In the genomic region with DNA sequence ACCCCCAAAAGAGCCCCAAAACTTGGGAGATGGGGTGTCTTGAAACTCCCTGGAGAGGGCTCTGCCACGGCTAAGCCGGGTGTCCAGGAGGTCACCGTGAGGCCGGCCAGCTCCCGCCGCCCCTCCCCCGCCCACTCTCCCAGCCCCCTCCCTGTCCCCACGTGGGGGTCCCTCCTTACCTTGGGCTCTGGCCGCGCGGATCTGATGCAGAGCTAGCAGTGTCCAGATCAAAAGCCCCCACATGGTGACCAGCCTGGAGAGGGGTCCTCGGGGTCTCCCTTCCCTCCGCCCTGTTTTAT, we compare ENCODE assay signal across 8 cellular contexts. TPM values are rescaled to one million over a fixed set of nuclear protein-coding genes. Genes with fewer than 3 reads are reported as not detected.
A peak's percentile ranks its signal among the peaks of the same experiment; 100 is the strongest.
DNase-seq lines count a peak whose midpoint lies in the region; ATAC-seq and TF ChIP-seq lines count a peak whose summit lies in the region.

No MANE protein-coding gene starts in this region.

- no peak overlapping the region for H3K27ac Mint-ChIP-seq in activated T-helper 2 cell treated with anti-CD3 and anti-CD28 coated beads, Interferon-gamma antibody, Interleukin-2, Interleukin-4, amounts not matched to agents 10 μg/mL and 5 μg/mL and 100 μg/mL, durations not matched to agents 14 hours and 24 hours and 36 hours
- no peak overlapping the region for H3K27ac Mint-ChIP-seq in stimulated activated effector memory CD8-positive, alpha-beta T cell treated with anti-CD3 and anti-CD28 coated beads, Interleukin-12 subunit alpha, Interleukin-12 subunit beta, amount 100 ng/mL, for 72 hours

- peaks cover 5% of the 10 kb centered on the region for H3K4me1 Mint-ChIP-seq in activated T-helper 2 cell treated with anti-CD3 and anti-CD28 coated beads, Interferon-gamma antibody, Interleukin-2, Interleukin-4, amounts not matched to agents 10 μg/mL and 5 μg/mL and 100 μg/mL, durations not matched to agents 14 hours and 24 hours and 36 hours (ENCODE audit: low read depth)
- peaks cover 5% of the 10 kb centered on the region for H3K4me1 Mint-ChIP-seq in stimulated activated effector memory CD8-positive, alpha-beta T cell treated with anti-CD3 and anti-CD28 coated beads, Interleukin-12 subunit alpha, Interleukin-12 subunit beta, amount 100 ng/mL, for 72 hours

- DNase-seq in NCI-H748 (lab: John Stamatoyannopoulos, UW; ENCODE audit: unreplicated experiment) (peak; percentile 63), NCI-H748 treated with DMSO at 0.1 percent for 48 hours (lab: John Stamatoyannopoulos, UW) (no peak), left lung (no peak), hypothalamus (lab: John Stamatoyannopoulos, UW) (no peak)
- no peak for DNase-seq in activated T-helper 2 cell treated with anti-CD3 and anti-CD28 coated beads, Interferon-gamma antibody, Interleukin-2, Interleukin-4, amounts not matched to agents 10 μg/mL and 5 μg/mL and 100 μg/mL, durations not matched to agents 14 hours and 24 hours and 36 hours (ENCODE audit: low spot score)
- no peak for DNase-seq in stimulated activated effector memory CD8-positive, alpha-beta T cell treated with anti-CD3 and anti-CD28 coated beads, Interleukin-12 subunit alpha, Interleukin-12 subunit beta, amount 100 ng/mL, for 72 hours (ENCODE audit: low spot score in 2 of 2)

- peaks cover 0 to 32% of the 10 kb centered on the region in 2 donors for H3K4me1 ChIP-seq in left lung

- peaks cover 57% of the 10 kb centered on the region for H3K27me3 Mint-ChIP-seq in activated T-helper 2 cell treated with anti-CD3 and anti-CD28 coated beads, Interferon-gamma antibody, Interleukin-2, Interleukin-4, amounts not matched to agents 10 μg/mL and 5 μg/mL and 100 μg/mL, durations not matched to agents 14 hours and 24 hours and 36 hours (ENCODE audit: low read depth)

- no peaks in the 10 kb centered on the region for H3K36me3 Mint-ChIP-seq in activated T-helper 2 cell treated with anti-CD3 and anti-CD28 coated beads, Interferon-gamma antibody, Interleukin-2, Interleukin-4, amounts not matched to agents 10 μg/mL and 5 μg/mL and 100 μg/mL, durations not matched to agents 14 hours and 24 hours and 36 hours (ENCODE audit: low read depth)
- no peaks in the 10 kb centered on the region for H3K36me3 Mint-ChIP-seq in stimulated activated effector memory CD8-positive, alpha-beta T cell treated with anti-CD3 and anti-CD28 coated beads, Interleukin-12 subunit alpha, Interleukin-12 subunit beta, amount 100 ng/mL, for 72 hours

- H3K36me3 ChIP-seq in left lung = no peaks in the 10 kb centered on the region

- H3K4me3 Mint-ChIP-seq in activated T-helper 2 cell treated with anti-CD3 and anti-CD28 coated beads, Interferon-gamma antibody, Interleukin-2, Interleukin-4, amounts not matched to agents 10 μg/mL and 5 μg/mL and 100 μg/mL, durations not matched to agents 14 hours and 24 hours and 36 hours (ENCODE audit: low read depth) = peak overlapping the region; percentile 72
- peak overlapping the region; percentile 60 for H3K4me3 Mint-ChIP-seq in stimulated activated effector memory CD8-positive, alpha-beta T cell treated with anti-CD3 and anti-CD28 coated beads, Interleukin-12 subunit alpha, Interleukin-12 subunit beta, amount 100 ng/mL, for 72 hours

- no peak for TF ChIP-seq CTCF in left lung (IDR thresholded peaks at IDR 0.05)

- no peaks in the 10 kb centered on the region for H3K9me3 ChIP-seq in left lung

- H3K27me3 ChIP-seq in left lung = peaks cover 44 to 99% of the 10 kb centered on the region in 2 donors

- ATAC-seq in left lung (no peak), HG03045 (IDR thresholded peaks at IDR 0.05; ENCODE audit: unreplicated experiment) (no peak), GM18498 (IDR thresholded peaks at IDR 0.05; ENCODE audit: unreplicated experiment) (no peak)
- no peak for ATAC-seq in stimulated activated effector memory CD8-positive, alpha-beta T cell treated with anti-CD3 and anti-CD28 coated beads, Interleukin-12 subunit alpha, Interleukin-12 subunit beta, amount 100 ng/mL, for 72 hours

- H3K27ac ChIP-seq in left lung = no peak overlapping the region

- peak overlapping the region; percentile 30 to 46 for H3K4me3 ChIP-seq in left lung

- intact Hi-C loops in activated T-helper 2 cell treated with anti-CD3 and anti-CD28 coated beads, Interferon-gamma antibody, Interleukin-2, Interleukin-4, amounts not matched to agents 10 μg/mL and 5 μg/mL and 100 μg/mL, durations not matched to agents 14 hours and 24 hours and 36 hours (cut with micrococcal nuclease) = no loop called here
- intact Hi-C loops in left lung (cut with DNase I) = no loop called here

- no peaks in the 10 kb centered on the region for H3K9me3 Mint-ChIP-seq in activated T-helper 2 cell treated with anti-CD3 and anti-CD28 coated beads, Interferon-gamma antibody, Interleukin-2, Interleukin-4, amounts not matched to agents 10 μg/mL and 5 μg/mL and 100 μg/mL, durations not matched to agents 14 hours and 24 hours and 36 hours
- H3K9me3 Mint-ChIP-seq in stimulated activated effector memory CD8-positive, alpha-beta T cell treated with anti-CD3 and anti-CD28 coated beads, Interleukin-12 subunit alpha, Interleukin-12 subunit beta, amount 100 ng/mL, for 72 hours = no peaks in the 10 kb centered on the region

RNA-seq across cellular contexts. Expression of a gene that starts 0.5 kb away (rescaled TPM):
- total RNA-seq in activated T-helper 2 cell treated with anti-CD3 and anti-CD28 coated beads, Interferon-gamma antibody, Interleukin-2, Interleukin-4, amounts not matched to agents 10 μg/mL and 5 μg/mL and 100 μg/mL, durations not matched to agents 14 hours and 24 hours and 36 hours = 0.07 and 0.09 TPM in 2 replicates
- 1 to 10 TPM; 6.3 to 7.3 TPM for total RNA-seq in left lung
